Comparison of ENCODE assay signal across 20 cellular contexts in the genomic region with DNA sequence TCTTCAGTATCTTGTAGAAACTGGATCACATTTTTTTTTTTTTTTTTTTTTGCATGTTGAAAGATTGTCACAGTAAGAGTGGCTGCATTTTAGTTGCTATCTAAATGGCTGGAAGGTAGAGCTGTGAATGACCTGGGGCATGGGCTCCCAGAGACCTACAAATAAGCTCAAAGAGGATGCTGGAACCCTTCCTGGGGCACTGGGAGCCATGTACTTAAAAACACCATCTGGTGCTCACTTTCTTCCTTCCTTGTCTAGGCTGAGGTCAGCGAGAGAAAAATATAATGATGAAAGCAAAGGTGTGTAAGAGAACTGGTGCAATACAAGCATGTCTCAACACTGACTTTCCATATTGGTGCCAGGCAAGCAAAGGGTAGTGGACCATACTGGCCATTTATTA.
DNase-seq lines count a peak whose midpoint lies in the region; ATAC-seq and TF ChIP-seq lines count a peak whose summit lies in the region.
"Had no signal": no experiment of that assay in that cellular context is flagged by ENCODE, and none has a peak within 500 bp of the region (broad histone marks: within the 10 kb centered on the region; RNA-seq: fewer than 3 reads in every experiment).

No MANE protein-coding gene starts in this region.

- H3K9ac ChIP-seq in SK-N-SH, result no peak overlapping the region
- H3K9ac ChIP-seq: BLaER1, GM23248 had no signal

- H3K9me2 ChIP-seq in SK-N-SH, result no peaks in the 10 kb centered on the region

- H3K4me3 ChIP-seq in SK-N-SH (ENCODE audit: low read depth in 2 of 2, low read length in 1 of 2), result no peak overlapping the region
- H3K4me3 ChIP-seq: BLaER1, GM23248, SK-N-MC had no signal

- H2AFZ ChIP-seq in SK-N-SH (ENCODE audit: low read depth), result no peak overlapping the region
- H2AFZ ChIP-seq: GM23248 had no signal

- H3K36me3 ChIP-seq in SK-N-SH (replicated peaks in 1 of 2; ENCODE audit: control insufficient read depth in 1 of 2, insufficient read depth in 2 of 2, low read length in 1 of 2), result no peaks in the 10 kb centered on the region
- H3K36me3 ChIP-seq: BLaER1 had no signal

- no peaks in the 10 kb centered on the region for H3K79me2 ChIP-seq in SK-N-SH (ENCODE audit: insufficient read depth)

- H3K4me1 Mint-ChIP-seq in activated naive CD4-positive, alpha-beta T cell treated with anti-CD3 and anti-CD28 coated beads, Interleukin-2, amount 10 ng/mL, durations not matched to agents 7 days and 5 days, result peaks cover 81% of the 10 kb centered on the region

- H3K27ac ChIP-seq in SK-N-SH (ENCODE audit: low read depth in 2 of 2, low read length in 1 of 2), result no peak overlapping the region
- H3K27ac ChIP-seq: BLaER1, GM23248, SK-N-MC had no signal

- peaks cover 11% of the 10 kb centered on the region for H3K27me3 Mint-ChIP-seq in activated naive CD4-positive, alpha-beta T cell treated with anti-CD3 and anti-CD28 coated beads, Interleukin-2, amount 10 ng/mL, durations not matched to agents 7 days and 5 days

- no peak overlapping the region for H3K4me2 ChIP-seq in SK-N-SH
- H3K4me2 ChIP-seq: BLaER1 had no signal

- CTCF ChIA-PET in activated naive CD4-positive, alpha-beta T cell treated with anti-CD3 and anti-CD28 coated beads, Interleukin-2, amount 10 ng/mL, durations not matched to agents 7 days and 5 days (lab: Charles Lee), result interaction anchor here (0.7 to 1.5 kb wide), 5 partner anchors 65 to 282 kb away, joined by 3 to 5 read pairs (median 4); no protein-coding TSS in a partner anchor
- CTCF ChIA-PET in SK-N-SH (lab: Yijun Ruan, JAX), result interaction anchor here (1.2 kb wide), 1 partner anchor 10 kb away, joined by 3 read pairs; no protein-coding TSS in a partner anchor

- H3K36me3 Mint-ChIP-seq in activated naive CD4-positive, alpha-beta T cell treated with anti-CD3 and anti-CD28 coated beads, Interleukin-2, amount 10 ng/mL, durations not matched to agents 7 days and 5 days, result peaks cover 58% of the 10 kb centered on the region
- H3K36me3 Mint-ChIP-seq in activated naive CD4-positive, alpha-beta T cell treated with anti-CD3 and anti-CD28 coated beads, Interleukin-2, amount 50 U/mL, for 72 hours, result peaks cover 0 to 15% of the 10 kb centered on the region in 2 donors
- H3K36me3 Mint-ChIP-seq: CD4-positive, CD25-positive, alpha-beta regulatory T cell had no signal

- H3K4me3 Mint-ChIP-seq in activated naive CD4-positive, alpha-beta T cell treated with anti-CD3 and anti-CD28 coated beads, Interleukin-2, amount 10 ng/mL, durations not matched to agents 7 days and 5 days, result no peak overlapping the region
- H3K4me3 Mint-ChIP-seq: CD4-positive, CD25-positive, alpha-beta regulatory T cell had no signal

- no peak for TF ChIP-seq RAD21 in SK-N-SH (IDR thresholded peaks at IDR 0.05; ENCODE audit: low read length)

- peak; percentile 14 for DNase-seq in NCI-H82 (lab: John Stamatoyannopoulos, UW)
- DNase-seq in NCI-H82 treated with DMSO at 0.1 percent for 48 hours (lab: John Stamatoyannopoulos, UW; ENCODE audit: unreplicated experiment), result no peak
- DNase-seq in activated naive CD4-positive, alpha-beta T cell treated with anti-CD3 and anti-CD28 coated beads, Interleukin-2, amount 10 ng/mL, durations not matched to agents 7 days and 5 days, result no peak
- DNase-seq in activated naive CD4-positive, alpha-beta T cell treated with anti-CD3 and anti-CD28 coated beads, Interleukin-2, amount 50 U/mL, for 72 hours (ENCODE audit: low spot score in 2 of 2), result no peak
- peak; percentile 50 for DNase-seq in cerebellar cortex (ENCODE audit: low spot score)
- DNase-seq in NCI-H1092 treated with DMSO at 0.1 percent for 48 hours (lab: John Stamatoyannopoulos, UW), result no peak
- DNase-seq in SK-N-SH, result no peak
- DNase-seq: CD4-positive, CD25-positive, alpha-beta regulatory T cell; DMS53; GM23248; H7; Kasumi-1; NCI-H1105; NCI-H1436 treated with DMSO at 0.1 percent for 48 hours; NCI-H187 treated with DMSO at 0.1 percent for 48 hours; NCI-H2227 treated with DMSO at 0.1 percent for 48 hours; SIG-M5 had no signal

- no peak for ATAC-seq in activated naive CD4-positive, alpha-beta T cell treated with anti-CD3 and anti-CD28 coated beads, Interleukin-2, amount 50 U/mL, for 72 hours
- ATAC-seq: HepG2 had no signal

- POLR2A ChIA-PET in SK-N-SH (lab: Yijun Ruan, JAX), result no interaction called here

- H3K4me1 ChIP-seq in SK-N-SH (ENCODE audit: control insufficient read depth in 1 of 2, insufficient read depth in 2 of 2, low read depth in 1 of 2, low read length in 1 of 2), result no peaks in the 10 kb centered on the region
- H3K4me1 ChIP-seq: BLaER1 had no signal

- peak overlapping the region; percentile 97 for H3K27ac Mint-ChIP-seq in activated naive CD4-positive, alpha-beta T cell treated with anti-CD3 and anti-CD28 coated beads, Interleukin-2, amount 10 ng/mL, durations not matched to agents 7 days and 5 days
- no peak overlapping the region for H3K27ac Mint-ChIP-seq in activated naive CD4-positive, alpha-beta T cell treated with anti-CD3 and anti-CD28 coated beads, Interleukin-2, amount 50 U/mL, for 72 hours

- H3K9me3 Mint-ChIP-seq in activated naive CD4-positive, alpha-beta T cell treated with anti-CD3 and anti-CD28 coated beads, Interleukin-2, amount 10 ng/mL, durations not matched to agents 7 days and 5 days, result peaks cover 56% of the 10 kb centered on the region
- peaks cover 0 to 4% of the 10 kb centered on the region in 2 donors for H3K9me3 Mint-ChIP-seq in activated naive CD4-positive, alpha-beta T cell treated with anti-CD3 and anti-CD28 coated beads, Interleukin-2, amount 50 U/mL, for 72 hours

- no peaks in the 10 kb centered on the region for H4K20me1 ChIP-seq in SK-N-SH (ENCODE audit: insufficient read depth)
- H4K20me1 ChIP-seq: BLaER1 had no signal

- TF ChIP-seq CTCF in SK-N-SH (IDR thresholded peaks at IDR 0.05), result no peak

- H3F3A ChIP-seq in SK-N-SH (replicated peaks; ENCODE audit: insufficient read depth), result no peaks in the 10 kb centered on the region

- no peaks in the 10 kb centered on the region; the same call in 1 of the 2 replicates for H3K9me3 ChIP-seq in SK-N-SH

- no peaks in the 10 kb centered on the region for H3K27me3 ChIP-seq in SK-N-SH (ENCODE audit: insufficient read depth)
- H3K27me3 ChIP-seq: BLaER1 had no signal

- no peak for TF ChIP-seq EP300 in SK-N-SH (IDR thresholded peaks at IDR 0.05; ENCODE audit: borderline replicate concordance in 1 of 2, low read depth in 1 of 2, low read length in 1 of 2)

- 58% methylated on average over 1 of the region's 1 CpG for WGBS in SK-N-SH (ENCODE audit: low lambda C conversion rate)

TF ChIP-seq in SK-N-SH, 30 proteins besides CTCF, POLR2A, EP300 and RAD21:
- no peak for TF ChIP-seq PBX3 (IDR thresholded peaks at IDR 0.05)
- TF ChIP-seq, protein P1, sequence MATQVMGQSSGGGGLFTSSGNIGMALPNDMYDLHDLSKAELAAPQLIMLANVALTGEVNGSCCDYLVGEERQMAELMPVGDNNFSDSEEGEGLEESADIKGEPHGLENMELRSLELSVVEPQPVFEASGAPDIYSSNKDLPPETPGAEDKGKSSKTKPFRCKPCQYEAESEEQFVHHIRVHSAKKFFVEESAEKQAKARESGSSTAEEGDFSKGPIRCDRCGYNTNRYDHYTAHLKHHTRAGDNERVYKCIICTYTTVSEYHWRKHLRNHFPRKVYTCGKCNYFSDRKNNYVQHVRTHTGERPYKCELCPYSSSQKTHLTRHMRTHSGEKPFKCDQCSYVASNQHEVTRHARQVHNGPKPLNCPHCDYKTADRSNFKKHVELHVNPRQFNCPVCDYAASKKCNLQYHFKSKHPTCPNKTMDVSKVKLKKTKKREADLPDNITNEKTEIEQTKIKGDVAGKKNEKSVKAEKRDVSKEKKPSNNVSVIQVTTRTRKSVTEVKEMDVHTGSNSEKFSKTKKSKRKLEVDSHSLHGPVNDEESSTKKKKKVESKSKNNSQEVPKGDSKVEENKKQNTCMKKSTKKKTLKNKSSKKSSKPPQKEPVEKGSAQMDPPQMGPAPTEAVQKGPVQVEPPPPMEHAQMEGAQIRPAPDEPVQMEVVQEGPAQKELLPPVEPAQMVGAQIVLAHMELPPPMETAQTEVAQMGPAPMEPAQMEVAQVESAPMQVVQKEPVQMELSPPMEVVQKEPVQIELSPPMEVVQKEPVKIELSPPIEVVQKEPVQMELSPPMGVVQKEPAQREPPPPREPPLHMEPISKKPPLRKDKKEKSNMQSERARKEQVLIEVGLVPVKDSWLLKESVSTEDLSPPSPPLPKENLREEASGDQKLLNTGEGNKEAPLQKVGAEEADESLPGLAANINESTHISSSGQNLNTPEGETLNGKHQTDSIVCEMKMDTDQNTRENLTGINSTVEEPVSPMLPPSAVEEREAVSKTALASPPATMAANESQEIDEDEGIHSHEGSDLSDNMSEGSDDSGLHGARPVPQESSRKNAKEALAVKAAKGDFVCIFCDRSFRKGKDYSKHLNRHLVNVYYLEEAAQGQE (IDR thresholded peaks at IDR 0.05; ENCODE audit: low read depth, low read length), result no peak
- no peak for TF ChIP-seq SMC3 (IDR thresholded peaks at IDR 0.05; ENCODE audit: low read depth, low read length)
- TF ChIP-seq, protein P2, sequence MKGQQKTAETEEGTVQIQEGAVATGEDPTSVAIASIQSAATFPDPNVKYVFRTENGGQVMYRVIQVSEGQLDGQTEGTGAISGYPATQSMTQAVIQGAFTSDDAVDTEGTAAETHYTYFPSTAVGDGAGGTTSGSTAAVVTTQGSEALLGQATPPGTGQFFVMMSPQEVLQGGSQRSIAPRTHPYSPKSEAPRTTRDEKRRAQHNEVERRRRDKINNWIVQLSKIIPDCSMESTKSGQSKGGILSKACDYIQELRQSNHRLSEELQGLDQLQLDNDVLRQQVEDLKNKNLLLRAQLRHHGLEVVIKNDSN (IDR thresholded peaks at IDR 0.05; ENCODE audit: borderline replicate concordance, low read depth), result no peak

Comparison
In these comparisons a context has a peak if more than half of its experiments do, and no peak if none do; other contexts are left out.
1. DNase-seq: peak in NCI-H82 (single experiment) and cerebellar cortex (single experiment); none in NCI-H82 treated with DMSO at 0.1 percent for 48 hours (single experiment), activated naive CD4-positive, alpha-beta T cell treated with anti-CD3 and anti-CD28 coated beads, Interleukin-2, amount 10 ng/mL, durations not matched to agents 7 days and 5 days (single experiment), activated naive CD4-positive, alpha-beta T cell treated with anti-CD3 and anti-CD28 coated beads, Interleukin-2, amount 50 U/mL, for 72 hours (0 of 2), NCI-H1092 treated with DMSO at 0.1 percent for 48 hours (single experiment) and SK-N-SH (single experiment).